ENCODE assay signal across 8 cellular contexts in the genomic region with DNA sequence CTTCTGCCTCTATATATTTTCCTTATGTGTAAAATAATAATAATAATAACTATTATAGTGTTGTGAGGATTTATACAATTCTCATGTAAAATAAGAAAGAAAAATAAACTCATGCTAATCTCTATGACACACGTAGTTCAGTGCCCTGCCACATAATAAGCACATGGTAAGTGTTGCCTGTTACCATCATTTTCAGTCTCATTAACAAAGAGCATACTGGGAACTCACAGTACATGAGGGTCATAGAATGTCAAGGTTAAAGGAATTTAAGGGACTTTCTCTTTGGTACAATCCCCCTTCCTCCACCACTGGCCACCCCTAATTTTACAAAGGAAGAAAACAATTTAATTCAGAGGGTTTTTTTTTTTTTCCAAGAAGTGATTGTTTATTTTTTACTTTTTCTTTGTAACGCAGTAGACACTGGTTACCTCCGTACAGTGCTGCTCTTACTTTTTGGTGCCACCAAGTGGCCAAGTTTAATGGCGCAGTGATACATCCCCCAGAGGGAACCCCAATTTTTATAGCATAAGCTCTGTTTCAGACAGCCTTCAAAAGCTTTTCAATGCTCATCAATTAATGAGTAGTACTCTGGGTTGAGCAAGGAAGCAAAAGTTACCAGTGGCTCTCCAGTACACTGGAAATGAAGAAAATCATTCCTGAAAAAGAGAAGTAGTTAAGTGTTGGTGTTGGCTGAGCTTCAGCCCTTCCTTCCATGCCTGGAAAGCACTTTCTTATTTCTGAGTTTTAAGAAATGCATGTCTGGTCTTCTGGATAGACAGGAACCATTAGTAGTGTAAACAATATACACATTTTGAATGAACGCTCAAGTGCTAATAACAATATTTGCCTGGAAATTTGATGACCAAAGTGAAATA.
DNase-seq lines count a peak whose midpoint lies in the region; ATAC-seq lines count a peak whose summit lies in the region.

No MANE protein-coding gene starts in this region.

- H3K27ac ChIP-seq in SK-N-MC, result no peak overlapping the region

- in situ Hi-C loops in Caki2 (cut with HindIII; ENCODE audit: low pct_unique_long_range_greater_than_20kb, low sequenced_read_pairs), result no loop called here

- ATAC-seq in GM19395 (IDR thresholded peaks at IDR 0.05; ENCODE audit: unreplicated experiment), result peak; percentile 99
- peak; percentile 86 for ATAC-seq in HG03457 (IDR thresholded peaks at IDR 0.05; ENCODE audit: unreplicated experiment)
- peak; percentile 97 for ATAC-seq in activated naive CD8-positive, alpha-beta T cell treated with anti-CD3 and anti-CD28 coated beads, Interleukin-2, amount 50 U/mL, for 24 hours

- H3K9me3 Mint-ChIP-seq in activated naive CD8-positive, alpha-beta T cell treated with anti-CD3 and anti-CD28 coated beads, Interleukin-2, amount 50 U/mL, for 24 hours, result peaks cover 13% of the 10 kb centered on the region

- no peaks in the 10 kb centered on the region for H3K9me3 ChIP-seq in SK-N-MC (ENCODE audit: low read depth, low read length)

- DNase-seq in Caki2 (ENCODE audit: low read depth) (peak; percentile 23), SK-N-MC (ENCODE audit: low read depth, low spot score) (peak; percentile 26), iPS-NIHi7 (ENCODE audit: extremely low spot score) (peak; percentile 62), DMS79 treated with DMSO at 0.1 percent for 48 hours (lab: John Stamatoyannopoulos, UW) (no peak)
- DNase-seq in activated naive CD8-positive, alpha-beta T cell treated with anti-CD3 and anti-CD28 coated beads, Interleukin-2, amount 50 U/mL, for 24 hours, result peak; percentile 61
- DNase-seq in stimulated activated CD4-positive, alpha-beta T cell treated with anti-CD3 and anti-CD28 coated beads, Interleukin-2, amount 100 ng/mL, for 24 hours, result peak; percentile 67

- H3K4me3 Mint-ChIP-seq in activated naive CD8-positive, alpha-beta T cell treated with anti-CD3 and anti-CD28 coated beads, Interleukin-2, amount 50 U/mL, for 24 hours, result no peak overlapping the region

- H3K36me3 Mint-ChIP-seq in activated naive CD8-positive, alpha-beta T cell treated with anti-CD3 and anti-CD28 coated beads, Interleukin-2, amount 50 U/mL, for 24 hours (ENCODE audit: low read depth), result peaks cover 3% of the 10 kb centered on the region

- peaks cover 33% of the 10 kb centered on the region for H3K4me1 Mint-ChIP-seq in activated naive CD8-positive, alpha-beta T cell treated with anti-CD3 and anti-CD28 coated beads, Interleukin-2, amount 50 U/mL, for 24 hours

- no peaks in the 10 kb centered on the region for H3K36me3 ChIP-seq in SK-N-MC (ENCODE audit: insufficient read depth, low read length)

- no peak overlapping the region for H3K27ac Mint-ChIP-seq in activated naive CD8-positive, alpha-beta T cell treated with anti-CD3 and anti-CD28 coated beads, Interleukin-2, amount 50 U/mL, for 24 hours

- no peak overlapping the region for H3K9ac ChIP-seq in SK-N-MC (ENCODE audit: insufficient read length)

- peak overlapping the region; percentile 48 for H3K4me3 ChIP-seq in SK-N-MC

- H3K27me3 Mint-ChIP-seq in activated naive CD8-positive, alpha-beta T cell treated with anti-CD3 and anti-CD28 coated beads, Interleukin-2, amount 50 U/mL, for 24 hours, result no peaks in the 10 kb centered on the region
